Comparison of ENCODE assay signal across 16 cellular contexts in genomic region chr2:112768432-112768831, GRCh38. TPM values are rescaled to one million over a fixed set of nuclear protein-coding genes. Genes with fewer than 3 reads are reported as not detected.
DNase-seq lines count a peak whose midpoint lies in the region; ATAC-seq and TF ChIP-seq lines count a peak whose summit lies in the region.
"Had no signal": no experiment of that assay in that cellular context is flagged by ENCODE, and none has a peak within 500 bp of the region (broad histone marks: within the 10 kb centered on the region; RNA-seq: fewer than 3 reads in every experiment).

No MANE protein-coding gene starts in this region.

- no peak for TF ChIP-seq RAD21 in HCT116 (IDR thresholded peaks at IDR 0.05; ENCODE audit: low read depth)

- H3K4me1 ChIP-seq in HCT116 (ENCODE audit: control insufficient read depth in 1 of 2, insufficient read depth in 2 of 2, low read length in 2 of 2) (peaks cover 0 to 16% of the 10 kb centered on the region in 2 experiments; a peak in 2 of 4 replicates), adipocyte (ENCODE audit: control insufficient read depth, insufficient read depth, low read length) (peaks cover 8% of the 10 kb centered on the region)
- H3K4me1 ChIP-seq: BE2C had no signal

- TF ChIP-seq CTCF in AG09309 (IDR thresholded peaks at IDR 0.05; ENCODE audit: control insufficient read depth, insufficient read depth, low read depth, low read length, missing control alignments) (peak; percentile 36), HCT116 (IDR thresholded peaks at IDR 0.05 in 2 of 3, conservative IDR thresholded peaks at IDR 0.05 in 1 of 3; ENCODE audit: borderline replicate concordance in 1 of 3, insufficient read depth in 1 of 3, low read depth in 2 of 3, low read length in 2 of 3) (peak in 2 of 3 experiments; percentile 18 to 47; a peak in 2 of 6 replicates)

- RAD21 ChIA-PET in HCT116 (lab: Charles Lee; ENCODE audit: low non-redundant PET in 1 of 2, low total read pairs in 2 of 2, uncharacterized antibody in 2 of 2, unreplicated experiment in 2 of 2): no interaction called here

- H3K9me2 ChIP-seq in HCT116 (ENCODE audit: insufficient read depth): no peaks in the 10 kb centered on the region

- H4K20me1 ChIP-seq in HCT116 (ENCODE audit: insufficient read depth): no peaks in the 10 kb centered on the region

- BruUV-seq in HCT116 (replicated peaks; lab: Mats Ljungman, UMichigan): no TSS peak

- no peak overlapping the region for H2AFZ ChIP-seq in HCT116 (ENCODE audit: low read depth, low read length, poor library complexity, severe bottlenecking)

- H3K9ac ChIP-seq in HCT116 (ENCODE audit: low read length) (no peak overlapping the region), adipocyte (ENCODE audit: low read length) (no peak overlapping the region)
- H3K9ac ChIP-seq: KMS-11 had no signal

- H3K4me2 ChIP-seq in HCT116 (ENCODE audit: low read length): no peak overlapping the region
- H3K4me2 ChIP-seq: KMS-11 had no signal

- no peaks in the 10 kb centered on the region for H3K36me3 ChIP-seq in HCT116 (ENCODE audit: control insufficient read depth in 1 of 2, insufficient read depth in 2 of 2, low read length in 2 of 2)
- no peaks in the 10 kb centered on the region for H3K36me3 ChIP-seq in adipocyte (ENCODE audit: control insufficient read depth, insufficient read depth, low read length, severe bottlenecking)
- H3K36me3 ChIP-seq: BE2C, esophagus squamous epithelium, ovary had no signal

- no peak overlapping the region for H3K27ac ChIP-seq in HCT116 (ENCODE audit: low read depth, low read length)
- H3K27ac ChIP-seq: KMS-11, ovary, VCaP had no signal

- intact Hi-C loops in HCT116 (cut with micrococcal nuclease): no loop called here

- H3K4me3 ChIP-seq in AG09309 (ENCODE audit: control insufficient read depth, low read depth, low read length): no peak overlapping the region
- no peak overlapping the region for H3K4me3 ChIP-seq in HCT116 (replicated peaks in 1 of 2; ENCODE audit: low read depth in 1 of 2, low read length in 2 of 2)
- no peak overlapping the region for H3K4me3 ChIP-seq in adipocyte (ENCODE audit: low read length)
- H3K4me3 ChIP-seq: ovary had no signal

- TF ChIP-seq POLR2A in HCT116 (IDR thresholded peaks at IDR 0.05; ENCODE audit: borderline replicate concordance, extremely low read depth, insufficient read depth, insufficient read length) (no peak), GM18505 (IDR thresholded peaks at IDR 0.05; ENCODE audit: borderline replicate concordance, extremely low read depth, insufficient read depth, insufficient read length) (no peak)

- DNase-seq in AG09309 (ENCODE audit: low read depth) (peak; percentile 61), HCT116 (ENCODE audit: low read depth, low spot score) (no peak), adipocyte (ENCODE audit: low read depth) (peak; percentile 2), kidney tubule cell (ENCODE audit: low spot score) (peak; percentile 6)
- DNase-seq in activated naive CD4-positive, alpha-beta T cell treated with Interleukin-2 at 50 U/mL for 16 hours: no peak
- DNase-seq: BE2C; esophagus squamous epithelium; NCI-H2171 treated with DMSO at 0.1 percent for 48 hours; ovary; stimulated activated CD4-positive, alpha-beta T cell treated with anti-CD3 and anti-CD28 coated beads, Interleukin-4, amount 100 ng/mL, for 4 hours had no signal

- H3K79me2 ChIP-seq in HCT116 (ENCODE audit: insufficient read depth, low read length): peaks cover 8% of the 10 kb centered on the region

- POLR2A ChIA-PET in HCT116 (lab: Charles Lee): no interaction called here

- H3K27me3 ChIP-seq in HCT116 (ENCODE audit: insufficient read depth, low read length): no peaks in the 10 kb centered on the region
- H3K27me3 ChIP-seq in adipocyte (replicated peaks; ENCODE audit: control insufficient read depth, insufficient read depth, low read length): no peaks in the 10 kb centered on the region
- H3K27me3 ChIP-seq: BE2C, esophagus squamous epithelium, ovary had no signal

- CTCF ChIA-PET in HCT116 (lab: Charles Lee): no interaction called here

- H3K9me3 ChIP-seq in HCT116 (ENCODE audit: control insufficient read depth in 1 of 2, insufficient read depth in 1 of 2, low read depth in 1 of 2, low read length in 2 of 2) (no peaks in the 10 kb centered on the region), adipocyte (ENCODE audit: control insufficient read depth, low read length) (no peaks in the 10 kb centered on the region)
- H3K9me3 ChIP-seq: BE2C, esophagus squamous epithelium, ovary had no signal

- ATAC-seq in HCT116: no peak
- no peak for ATAC-seq in GM18505 (IDR thresholded peaks at IDR 0.05; ENCODE audit: unreplicated experiment)
- no peak for ATAC-seq in GM21515 (IDR thresholded peaks at IDR 0.05; ENCODE audit: unreplicated experiment)
- ATAC-seq in HG03457 (IDR thresholded peaks at IDR 0.05; ENCODE audit: unreplicated experiment): no peak

TF ChIP-seq in HCT116, 20 proteins besides CTCF, POLR2A, EP300 and RAD21 (continues in another document):
- no peak for TF ChIP-seq CEBPB (IDR thresholded peaks at IDR 0.05; ENCODE audit: low read depth)
- TF ChIP-seq FOSL1 (IDR thresholded peaks at IDR 0.05; ENCODE audit: low read depth): no peak
- no peak for TF ChIP-seq CBX3 (IDR thresholded peaks at IDR 0.05; ENCODE audit: low read depth)
- TF ChIP-seq YY1 (IDR thresholded peaks at IDR 0.05; ENCODE audit: extremely low read depth, insufficient replicate concordance, low read depth, low read length): no peak
- TF ChIP-seq ATF3 (IDR thresholded peaks at IDR 0.05): no peak
- TF ChIP-seq EGR1 (IDR thresholded peaks at IDR 0.05; ENCODE audit: low read depth): no peak
- TF ChIP-seq EZH2phosphoT487 (IDR thresholded peaks at IDR 0.05; ENCODE audit: borderline replicate concordance): no peak
- no peak for TF ChIP-seq ELF1 (IDR thresholded peaks at IDR 0.05; ENCODE audit: borderline replicate concordance, low read depth)
- TF ChIP-seq SP1 (IDR thresholded peaks at IDR 0.05; ENCODE audit: low read depth): no peak
- TF ChIP-seq ZFX (IDR thresholded peaks at IDR 0.05): no peak
- TF ChIP-seq SIN3A (IDR thresholded peaks at IDR 0.05; ENCODE audit: low read depth): no peak
- TF ChIP-seq SRF (IDR thresholded peaks at IDR 0.05; ENCODE audit: low read depth): no peak
- no peak for TF ChIP-seq TCF7L2 (IDR thresholded peaks at IDR 0.05; ENCODE audit: borderline replicate concordance, extremely low read depth, insufficient read depth, insufficient read length)
- TF ChIP-seq, protein P1, sequence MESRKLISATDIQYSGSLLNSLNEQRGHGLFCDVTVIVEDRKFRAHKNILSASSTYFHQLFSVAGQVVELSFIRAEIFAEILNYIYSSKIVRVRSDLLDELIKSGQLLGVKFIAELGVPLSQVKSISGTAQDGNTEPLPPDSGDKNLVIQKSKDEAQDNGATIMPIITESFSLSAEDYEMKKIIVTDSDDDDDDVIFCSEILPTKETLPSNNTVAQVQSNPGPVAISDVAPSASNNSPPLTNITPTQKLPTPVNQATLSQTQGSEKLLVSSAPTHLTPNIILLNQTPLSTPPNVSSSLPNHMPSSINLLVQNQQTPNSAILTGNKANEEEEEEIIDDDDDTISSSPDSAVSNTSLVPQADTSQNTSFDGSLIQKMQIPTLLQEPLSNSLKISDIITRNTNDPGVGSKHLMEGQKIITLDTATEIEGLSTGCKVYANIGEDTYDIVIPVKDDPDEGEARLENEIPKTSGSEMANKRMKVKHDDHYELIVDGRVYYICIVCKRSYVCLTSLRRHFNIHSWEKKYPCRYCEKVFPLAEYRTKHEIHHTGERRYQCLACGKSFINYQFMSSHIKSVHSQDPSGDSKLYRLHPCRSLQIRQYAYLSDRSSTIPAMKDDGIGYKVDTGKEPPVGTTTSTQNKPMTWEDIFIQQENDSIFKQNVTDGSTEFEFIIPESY (IDR thresholded peaks at IDR 0.05; ENCODE audit: extremely low read depth, insufficient replicate concordance, low read length): no peak
- no peak for TF ChIP-seq ZNF274 (IDR thresholded peaks at IDR 0.05; ENCODE audit: low read depth, low read length)
- TF ChIP-seq EZH2 (IDR thresholded peaks at IDR 0.05): no peak
- TF ChIP-seq POLR2AphosphoS5 (IDR thresholded peaks at IDR 0.05; ENCODE audit: low read depth, low read length): no peak
- no peak for TF ChIP-seq REST (IDR thresholded peaks at IDR 0.05; ENCODE audit: low read depth)
- TF ChIP-seq JUND (IDR thresholded peaks at IDR 0.05): no peak

RNA-seq across cellular contexts. Expression of gene CKAP2L, which starts 4.0 kb away (rescaled TPM):
- total RNA-seq in HCT116 (2021; ENCODE audit: unreplicated experiment): 27.5 TPM
- 8.5 and 13.5 TPM in 2 replicates for polyA plus RNA-seq in HCT116 (2012)

RNA-seq across cellular contexts. Expression of gene IL1A, which starts 15.9 kb away (rescaled TPM):
- 0.10 TPM for total RNA-seq in HCT116 (2021; ENCODE audit: unreplicated experiment)
- 0.17 and 0.19 TPM in 2 replicates for polyA plus RNA-seq in HCT116 (2012)

RNA-seq across cellular contexts. Expression of gene NT5DC4, which starts 47.6 kb away (rescaled TPM):
- total RNA-seq in HCT116 (2021; ENCODE audit: unreplicated experiment): 0.22 TPM
- 0.10 and 0.21 TPM in 2 replicates for polyA plus RNA-seq in HCT116 (2012)
- total RNA-seq: esophagus squamous epithelium, H1, ovary had no signal
- polyA plus RNA-seq: H1, ovary had no signal

Comparison
In these comparisons a context has a peak if more than half of its experiments do, and no peak if none do; other contexts are left out.
1. DNase-seq: peak in AG09309 (single experiment), adipocyte (single experiment) and kidney tubule cell (single experiment); none in HCT116 (single experiment) and activated naive CD4-positive, alpha-beta T cell treated with Interleukin-2 at 50 U/mL for 16 hours (single experiment).